2 cellular contexts compared by ENCODE assay signal in genomic region chr2:55459741-55460274, GRCh38.
TF ChIP-seq lines count a peak whose summit lies in the region.

No MANE protein-coding gene starts in this region.

TF ChIP-seq in GM23338, 12 proteins besides CTCF, POLR2A, EP300 and RAD21:
- TF ChIP-seq ZNF331 (CRISPR knock-in tag; IDR thresholded peaks at IDR 0.05; ENCODE audit: low read depth): no peak
- TF ChIP-seq EZH2phosphoT487 (IDR thresholded peaks at IDR 0.05; ENCODE audit: unreplicated experiment): no peak
- TF ChIP-seq STAT1 (IDR thresholded peaks at IDR 0.05; ENCODE audit: unreplicated experiment): no peak
- no peak for TF ChIP-seq NANOG (IDR thresholded peaks at IDR 0.05; ENCODE audit: borderline replicate concordance)
- TF ChIP-seq ETS1 (IDR thresholded peaks at IDR 0.05): no peak
- TF ChIP-seq CREB1 (CRISPR knock-in tag; IDR thresholded peaks at IDR 0.05; ENCODE audit: low read depth): no peak
- no peak for TF ChIP-seq EZH2 (IDR thresholded peaks at IDR 0.05; ENCODE audit: low read depth, unreplicated experiment)
- TF ChIP-seq ZNF462 (CRISPR knock-in tag; IDR thresholded peaks at IDR 0.05): no peak
- no peak for TF ChIP-seq POLR2AphosphoS5 (IDR thresholded peaks at IDR 0.05; ENCODE audit: low read depth)
- no peak for TF ChIP-seq JUNB (IDR thresholded peaks at IDR 0.05; ENCODE audit: unreplicated experiment)
- no peak for TF ChIP-seq REST (IDR thresholded peaks at IDR 0.05; ENCODE audit: unreplicated experiment)
- no peak for TF ChIP-seq ZNF114 (CRISPR knock-in tag; IDR thresholded peaks at IDR 0.05)

TF ChIP-seq in H1, 55 proteins besides CTCF, POLR2A, EP300 and RAD21:
- TF ChIP-seq POLR2AphosphoS5 (IDR thresholded peaks at IDR 0.05; ENCODE audit: low read depth, low read length): no peak
- no peak for TF ChIP-seq GABPA (IDR thresholded peaks at IDR 0.05; ENCODE audit: borderline replicate concordance, insufficient read depth, low read length)
- TF ChIP-seq E2F6 (IDR thresholded peaks at IDR 0.05): no peak
- no peak for TF ChIP-seq SP4 (IDR thresholded peaks at IDR 0.05; ENCODE audit: low read length)
- no peak for TF ChIP-seq SAP30 (IDR thresholded peaks at IDR 0.05; ENCODE audit: insufficient read depth, insufficient replicate concordance, low read length)
- TF ChIP-seq ZNF274 (IDR thresholded peaks at IDR 0.05; ENCODE audit: borderline replicate concordance, extremely low read depth, low read length): no peak
- TF ChIP-seq CEBPB (IDR thresholded peaks at IDR 0.05; ENCODE audit: low read depth, low read length): no peak
- TF ChIP-seq MAFK (IDR thresholded peaks at IDR 0.05; ENCODE audit: low read depth, low read length): no peak
- no peak for TF ChIP-seq MAX (IDR thresholded peaks at IDR 0.05)
